Comparison of ENCODE assay signal across 1 cellular context in the genomic region with DNA sequence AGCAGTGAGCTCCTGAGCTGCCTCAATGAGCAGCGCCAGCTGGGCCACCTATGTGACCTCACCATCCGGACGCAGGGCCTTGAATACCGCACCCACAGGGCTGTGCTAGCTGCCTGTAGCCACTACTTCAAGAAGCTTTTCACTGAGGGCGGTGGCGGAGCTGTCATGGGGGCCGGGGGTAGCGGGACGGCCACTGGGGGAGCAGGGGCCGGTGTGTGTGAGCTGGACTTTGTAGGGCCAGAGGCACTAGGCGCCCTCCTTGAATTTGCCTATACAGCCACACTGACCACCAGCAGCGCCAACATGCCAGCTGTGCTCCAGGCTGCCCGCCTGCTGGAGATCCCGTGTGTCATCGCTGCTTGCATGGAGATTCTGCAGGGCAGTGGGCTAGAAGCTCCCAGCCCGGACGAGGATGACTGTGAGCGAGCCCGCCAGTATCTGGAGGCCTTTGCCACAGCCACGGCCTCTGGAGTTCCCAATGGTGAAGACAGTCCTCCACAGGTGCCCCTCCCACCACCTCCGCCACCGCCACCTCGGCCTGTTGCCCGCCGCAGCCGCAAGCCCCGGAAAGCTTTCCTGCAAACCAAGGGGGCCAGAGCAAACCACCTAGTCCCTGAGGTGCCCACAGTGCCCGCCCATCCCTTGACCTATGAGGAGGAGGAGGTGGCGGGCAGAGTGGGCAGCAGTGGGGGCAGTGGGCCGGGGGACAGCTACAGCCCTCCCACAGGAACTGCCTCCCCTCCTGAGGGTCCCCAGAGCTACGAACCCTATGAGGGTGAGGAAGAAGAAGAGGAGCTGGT.
TF ChIP-seq lines count a peak whose summit lies in the region.

No MANE protein-coding gene starts in this region.

TF ChIP-seq in A549, 52 proteins besides CTCF, POLR2A, EP300 and RAD21:
- TF ChIP-seq PHF8 (IDR thresholded peaks at IDR 0.05; ENCODE audit: borderline replicate concordance, low read depth) (no peak), CBX2 (IDR thresholded peaks at IDR 0.05; ENCODE audit: borderline replicate concordance, low read depth) (no peak), CBX8 (IDR thresholded peaks at IDR 0.05) (no peak), FOSL2 (IDR thresholded peaks at IDR 0.05) (no peak), FOSL2 (CRISPR knock-in tag; IDR thresholded peaks at IDR 0.05) (no peak)
- TF ChIP-seq, protein P1, sequence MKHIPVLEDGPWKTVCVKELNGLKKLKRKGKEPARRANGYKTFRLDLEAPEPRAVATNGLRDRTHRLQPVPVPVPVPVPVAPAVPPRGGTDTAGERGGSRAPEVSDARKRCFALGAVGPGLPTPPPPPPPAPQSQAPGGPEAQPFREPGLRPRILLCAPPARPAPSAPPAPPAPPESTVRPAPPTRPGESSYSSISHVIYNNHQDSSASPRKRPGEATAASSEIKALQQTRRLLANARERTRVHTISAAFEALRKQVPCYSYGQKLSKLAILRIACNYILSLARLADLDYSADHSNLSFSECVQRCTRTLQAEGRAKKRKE (CRISPR knock-in tag; IDR thresholded peaks at IDR 0.05; ENCODE audit: low read depth) = no peak
